In the genomic region with DNA sequence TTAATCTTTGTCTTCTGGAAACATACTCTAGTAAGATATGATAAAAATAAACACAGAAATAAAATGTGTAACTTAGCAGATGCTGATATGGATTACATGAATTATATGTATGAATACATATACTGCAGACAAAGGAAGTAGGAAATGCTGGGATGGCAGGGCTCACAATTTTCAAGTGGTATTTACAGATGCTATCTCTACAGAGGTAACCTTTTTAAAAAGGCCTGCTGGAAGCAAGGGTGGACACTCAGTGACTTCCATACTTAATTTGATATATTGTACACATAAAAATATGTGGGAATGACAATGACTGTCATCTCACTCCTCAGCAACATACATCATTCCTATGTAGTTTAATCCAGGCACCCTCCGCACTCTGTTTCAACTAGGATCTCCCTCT, we compare ENCODE assay signal across 29 cellular contexts.
"Had no signal": no experiment of that assay in that cellular context is flagged by ENCODE, and none has a peak within 500 bp of the region (broad histone marks: within the 10 kb centered on the region; RNA-seq: fewer than 3 reads in every experiment).

No MANE protein-coding gene starts in this region.

- H3K27me3 Mint-ChIP-seq: activated CD4-positive, alpha-beta memory T cell treated with anti-CD3 and anti-CD28 coated beads, Interleukin-2, amount 10 ng/mL, durations not matched to agents 7 days and 5 days; activated CD4-positive, alpha-beta T cell treated with anti-CD3 and anti-CD28 coated beads, Interleukin-2, amount 10 ng/mL, durations not matched to agents 7 days and 5 days; activated naive CD4-positive, alpha-beta T cell treated with anti-CD3 and anti-CD28 coated beads, Interleukin-2, amount 10 ng/mL, durations not matched to agents 7 days and 5 days; activated naive CD8-positive, alpha-beta T cell treated with anti-CD3 and anti-CD28 coated beads, Interleukin-2, amount 10 ng/mL, durations not matched to agents 7 days and 5 days; activated T-cell treated with anti-CD3 and anti-CD28 coated beads, Interleukin-2, amount 50 U/mL, for 24 hours; brain; central memory CD8-positive, alpha-beta T cell; dendritic cell treated with granulocyte-macrophage colony-stimulating factor and Interleukin-4, amounts not matched to agents 40 ng/mL and 50 ng/mL, for 4 days had no signal

- H3K4me3 Mint-ChIP-seq: activated CD4-positive, alpha-beta memory T cell treated with anti-CD3 and anti-CD28 coated beads, Interleukin-2, amount 10 ng/mL, durations not matched to agents 7 days and 5 days; activated CD4-positive, alpha-beta T cell treated with anti-CD3 and anti-CD28 coated beads, Interleukin-2, amount 10 ng/mL, durations not matched to agents 7 days and 5 days; activated naive CD4-positive, alpha-beta T cell treated with anti-CD3 and anti-CD28 coated beads, Interleukin-2, amount 10 ng/mL, durations not matched to agents 7 days and 5 days; activated naive CD8-positive, alpha-beta T cell treated with anti-CD3 and anti-CD28 coated beads, Interleukin-2, amount 10 ng/mL, durations not matched to agents 7 days and 5 days; activated T-cell treated with anti-CD3 and anti-CD28 coated beads, Interleukin-2, amount 50 U/mL, for 24 hours; activated T-cell treated with anti-CD3 and anti-CD28 coated beads, Interleukin-2, amount 50 U/mL, for 72 hours; brain; central memory CD8-positive, alpha-beta T cell; dendritic cell treated with granulocyte-macrophage colony-stimulating factor and Interleukin-4, amounts not matched to agents 40 ng/mL and 50 ng/mL, for 4 days; endodermal cell; WTC11 had no signal

- H3K4me1 ChIP-seq: ascending aorta, breast epithelium had no signal

- H3K9me3 ChIP-seq: ascending aorta had no signal

- H3K36me3 Mint-ChIP-seq: activated naive CD4-positive, alpha-beta T cell treated with anti-CD3 and anti-CD28 coated beads, Interleukin-2, amount 10 ng/mL, durations not matched to agents 7 days and 5 days; activated naive CD4-positive, alpha-beta T cell treated with anti-CD3 and anti-CD28 coated beads, Interleukin-2, amount 50 U/mL, for 72 hours; activated naive CD8-positive, alpha-beta T cell treated with anti-CD3 and anti-CD28 coated beads, Interleukin-2, amount 10 ng/mL, durations not matched to agents 7 days and 5 days; brain; WTC11 had no signal

- H3K4me1 Mint-ChIP-seq: activated CD4-positive, alpha-beta memory T cell treated with anti-CD3 and anti-CD28 coated beads, Interleukin-2, amount 10 ng/mL, durations not matched to agents 7 days and 5 days; activated CD4-positive, alpha-beta T cell treated with anti-CD3 and anti-CD28 coated beads, Interleukin-2, amount 10 ng/mL, durations not matched to agents 7 days and 5 days; activated naive CD4-positive, alpha-beta T cell treated with anti-CD3 and anti-CD28 coated beads, Interleukin-2, amount 10 ng/mL, durations not matched to agents 7 days and 5 days; activated naive CD8-positive, alpha-beta T cell treated with anti-CD3 and anti-CD28 coated beads, Interleukin-2, amount 10 ng/mL, durations not matched to agents 7 days and 5 days; brain; central memory CD8-positive, alpha-beta T cell; endodermal cell; WTC11 had no signal

- ATAC-seq: activated naive CD4-positive, alpha-beta T cell treated with anti-CD3 and anti-CD28 coated beads, Interleukin-2, amount 50 U/mL, for 72 hours; activated T-cell treated with anti-CD3 and anti-CD28 coated beads, Interleukin-2, amount 50 U/mL, for 72 hours; esophagus mucosa; WTC11 had no signal

- H3K4me3 ChIP-seq: ascending aorta, breast epithelium, cardiac muscle cell, coronary artery, dorsolateral prefrontal cortex had no signal

- H3K9me3 Mint-ChIP-seq: activated CD4-positive, alpha-beta memory T cell treated with anti-CD3 and anti-CD28 coated beads, Interleukin-2, amount 10 ng/mL, durations not matched to agents 7 days and 5 days; activated CD4-positive, alpha-beta T cell treated with anti-CD3 and anti-CD28 coated beads, Interleukin-2, amount 10 ng/mL, durations not matched to agents 7 days and 5 days; activated naive CD4-positive, alpha-beta T cell treated with anti-CD3 and anti-CD28 coated beads, Interleukin-2, amount 10 ng/mL, durations not matched to agents 7 days and 5 days; activated naive CD4-positive, alpha-beta T cell treated with anti-CD3 and anti-CD28 coated beads, Interleukin-2, amount 50 U/mL, for 72 hours; activated naive CD8-positive, alpha-beta T cell treated with anti-CD3 and anti-CD28 coated beads, Interleukin-2, amount 10 ng/mL, durations not matched to agents 7 days and 5 days; activated T-cell treated with anti-CD3 and anti-CD28 coated beads, Interleukin-2, amount 50 U/mL, for 24 hours; activated T-cell treated with anti-CD3 and anti-CD28 coated beads, Interleukin-2, amount 50 U/mL, for 72 hours; dendritic cell treated with granulocyte-macrophage colony-stimulating factor and Interleukin-4, amounts not matched to agents 40 ng/mL and 50 ng/mL, for 4 days; endodermal cell had no signal

- H3K36me3 ChIP-seq: ascending aorta, breast epithelium, cardiac muscle cell had no signal

- DNase-seq: activated CD4-positive, alpha-beta memory T cell treated with anti-CD3 and anti-CD28 coated beads, Interleukin-2, amount 10 ng/mL, durations not matched to agents 7 days and 5 days; activated CD4-positive, alpha-beta T cell treated with anti-CD3 and anti-CD28 coated beads for 1 hour; activated CD4-positive, alpha-beta T cell treated with anti-CD3 and anti-CD28 coated beads for 4 hours; activated CD4-positive, alpha-beta T cell treated with anti-CD3 and anti-CD28 coated beads, Interleukin-2, amount 10 ng/mL, durations not matched to agents 7 days and 5 days; activated CD4-positive, alpha-beta T cell treated with anti-CD3 and anti-CD28 coated beads, Interleukin-2, amount 50 U/mL, for 4 hours; activated CD8-positive, alpha-beta memory T cell treated with anti-CD3 and anti-CD28 coated beads, Interleukin-2, amount 50 U/mL, for 48 hours; activated gamma-delta T cell; activated naive CD4-positive, alpha-beta T cell; activated naive CD4-positive, alpha-beta T cell treated with anti-CD3 and anti-CD28 coated beads, Interleukin-2, amount 10 ng/mL, durations not matched to agents 7 days and 5 days; activated naive CD8-positive, alpha-beta T cell treated with anti-CD3 and anti-CD28 coated beads, Interleukin-2, amount 10 ng/mL, durations not matched to agents 7 days and 5 days; activated T-cell treated with anti-CD3 and anti-CD28 coated beads for 4 hours; activated T-cell treated with anti-CD3 and anti-CD28 coated beads, Interleukin-2, amount 50 U/mL, for 24 hours; activated T-cell treated with anti-CD3 and anti-CD28 coated beads, Interleukin-2, amount 50 U/mL, for 72 hours; dorsolateral prefrontal cortex; effector memory CD4-positive, alpha-beta T cell; endodermal cell; foreskin fibroblast; head of caudate nucleus; T-helper 2 cell had no signal

- H3K27ac Mint-ChIP-seq: activated CD4-positive, alpha-beta memory T cell treated with anti-CD3 and anti-CD28 coated beads, Interleukin-2, amount 10 ng/mL, durations not matched to agents 7 days and 5 days; activated CD4-positive, alpha-beta T cell treated with anti-CD3 and anti-CD28 coated beads, Interleukin-2, amount 10 ng/mL, durations not matched to agents 7 days and 5 days; activated naive CD4-positive, alpha-beta T cell treated with anti-CD3 and anti-CD28 coated beads, Interleukin-2, amount 10 ng/mL, durations not matched to agents 7 days and 5 days; activated naive CD4-positive, alpha-beta T cell treated with anti-CD3 and anti-CD28 coated beads, Interleukin-2, amount 50 U/mL, for 72 hours; activated naive CD8-positive, alpha-beta T cell treated with anti-CD3 and anti-CD28 coated beads, Interleukin-2, amount 10 ng/mL, durations not matched to agents 7 days and 5 days; activated T-cell treated with anti-CD3 and anti-CD28 coated beads, Interleukin-2, amount 50 U/mL, for 24 hours; activated T-cell treated with anti-CD3 and anti-CD28 coated beads, Interleukin-2, amount 50 U/mL, for 72 hours; brain; dendritic cell treated with granulocyte-macrophage colony-stimulating factor and Interleukin-4, amounts not matched to agents 40 ng/mL and 50 ng/mL, for 4 days; endodermal cell; WTC11 had no signal

- H3K27me3 ChIP-seq: ascending aorta, breast epithelium, cardiac muscle cell, dorsolateral prefrontal cortex had no signal

- H3K27ac ChIP-seq: ascending aorta, breast epithelium, cardiac muscle cell, coronary artery, dorsolateral prefrontal cortex had no signal
